In the genomic region with DNA sequence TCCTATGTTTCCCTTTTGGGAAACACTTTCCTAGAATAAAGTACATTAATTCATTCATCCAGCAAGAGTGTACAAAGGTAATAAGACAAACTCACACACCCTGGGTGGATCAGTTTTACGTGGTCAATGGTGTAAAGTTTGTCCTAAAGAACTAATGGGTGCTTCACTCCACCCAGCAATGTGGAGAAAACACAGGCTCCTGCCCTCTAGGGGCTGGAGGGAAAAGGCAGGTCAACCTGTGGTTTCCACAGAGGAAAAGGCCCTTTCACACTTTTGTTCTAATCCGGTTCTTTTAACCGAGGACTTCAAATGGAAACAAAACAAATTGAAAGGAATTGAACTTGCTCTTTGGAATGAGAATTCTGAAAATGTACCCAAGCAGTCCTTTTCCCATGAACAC, we compare ENCODE assay signal across 12 cellular contexts.
DNase-seq lines count a peak whose midpoint lies in the region; ATAC-seq and TF ChIP-seq lines count a peak whose summit lies in the region.
"Had no signal": no experiment of that assay in that cellular context is flagged by ENCODE, and none has a peak within 500 bp of the region (broad histone marks: within the 10 kb centered on the region; RNA-seq: fewer than 3 reads in every experiment).

No MANE protein-coding gene starts in this region.

- no peak overlapping the region for H3K4me3 ChIP-seq in astrocyte of the cerebellum (ENCODE audit: low read depth, low read length)
- H3K4me3 ChIP-seq: upper lobe of left lung had no signal

- TF ChIP-seq CTCF in astrocyte of the cerebellum (IDR thresholded peaks at IDR 0.05; ENCODE audit: low read depth, low read length, missing control alignments) = peak; percentile 26

- in situ Hi-C loops in astrocyte of the cerebellum (cut with HindIII; ENCODE audit: low sequenced_read_pairs) = no loop called here

- ATAC-seq in left lobe of liver = peak; percentile 35
- no peak for ATAC-seq in HG03460 (IDR thresholded peaks at IDR 0.05; ENCODE audit: unreplicated experiment)

- DNase-seq in DMS 273 (lab: John Stamatoyannopoulos, UW; ENCODE audit: unreplicated experiment) = peak; percentile 26
- DNase-seq in DMS 273 treated with DMSO at 0.1 percent for 48 hours (lab: John Stamatoyannopoulos, UW) = no peak
- peak; percentile 6 for DNase-seq in HuH-7 (ENCODE audit: low spot score)
- DNase-seq in astrocyte of the cerebellum (ENCODE audit: low read depth) = no peak
- DNase-seq in left lobe of liver (ENCODE audit: low spot score) = no peak
- DNase-seq in H4 (ENCODE audit: low spot score) = no peak
- no peak for DNase-seq in RKO (ENCODE audit: low spot score)
- DNase-seq: 8988T; activated CD4-positive, alpha-beta T cell treated with anti-CD3 and anti-CD28 coated beads for 1 hour; NCI-H1436 treated with DMSO at 0.1 percent for 48 hours; upper lobe of left lung had no signal

Comparison
In these comparisons a context has a peak if more than half of its experiments do, and no peak if none do; other contexts are left out.
1. DNase-seq: peak in DMS 273 (single experiment) and HuH-7 (single experiment); none in DMS 273 treated with DMSO at 0.1 percent for 48 hours (single experiment), astrocyte of the cerebellum (single experiment), left lobe of liver (single experiment), H4 (single experiment) and RKO (single experiment).